ENCODE assay signal across 9 cellular contexts in the genomic region with DNA sequence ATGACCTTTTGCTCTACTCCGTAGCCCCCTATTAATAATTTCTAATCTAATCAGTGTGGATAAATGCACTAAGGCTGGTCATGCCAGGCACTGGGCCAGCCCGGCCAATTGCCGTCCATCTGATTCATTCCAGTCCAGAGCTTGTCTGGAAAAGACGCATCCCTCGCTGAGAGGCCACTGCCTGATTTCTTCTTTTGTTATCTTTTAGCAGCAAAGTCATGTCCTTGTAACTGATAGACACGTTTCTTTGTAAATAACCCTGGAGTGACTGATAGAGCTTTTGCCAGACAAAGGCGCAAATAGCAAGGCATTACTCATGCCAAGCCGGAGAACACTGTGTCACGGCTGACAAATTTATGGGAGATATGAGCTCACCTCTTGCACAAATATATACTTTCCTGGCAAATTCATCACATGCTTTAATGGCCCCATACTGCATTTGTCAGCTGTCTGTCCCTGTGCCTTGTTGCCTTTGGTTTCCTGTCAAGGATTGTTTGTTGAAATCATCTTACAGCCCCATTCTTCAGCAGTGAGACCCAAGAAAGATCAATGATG.
DNase-seq lines count a peak whose midpoint lies in the region; FAIRE-seq and TF ChIP-seq lines count a peak whose summit lies in the region.
"Had no signal": no experiment of that assay in that cellular context is flagged by ENCODE, and none has a peak within 500 bp of the region (broad histone marks: within the 10 kb centered on the region; RNA-seq: fewer than 3 reads in every experiment).

No MANE protein-coding gene starts in this region.

- H3K4me1 Mint-ChIP-seq in astrocyte (ENCODE audit: low read depth, unreplicated experiment) (peaks cover 15% of the 10 kb centered on the region), type B pancreatic cell (ENCODE audit: unreplicated experiment) (peaks cover 20% of the 10 kb centered on the region)

- H3K36me3 Mint-ChIP-seq in astrocyte (ENCODE audit: low read depth, unreplicated experiment) (no peaks in the 10 kb centered on the region), type B pancreatic cell (peaks cover 6% of the 10 kb centered on the region)
- H3K36me3 Mint-ChIP-seq: activated naive CD4-positive, alpha-beta T cell treated with anti-CD3 and anti-CD28 coated beads, Interleukin-2, amount 50 U/mL, for 72 hours had no signal

- H3K9me3 ChIP-seq in astrocyte (ENCODE audit: insufficient read depth, low read depth, low read length), result no peaks in the 10 kb centered on the region

- DNase-seq in NCI-H146 (lab: John Stamatoyannopoulos, UW) (peak; percentile 1), NCI-H146 treated with DMSO at 0.1 percent for 48 hours (lab: John Stamatoyannopoulos, UW; ENCODE audit: unreplicated experiment) (no peak), astrocyte (ENCODE audit: low read depth) (peak; percentile 95), hepatic stellate cell (ENCODE audit: low spot score) (peak; percentile 14), type B pancreatic cell (ENCODE audit: extremely low spot score, unreplicated experiment) (no peak), DMS79 treated with DMSO at 0.1 percent for 48 hours (lab: John Stamatoyannopoulos, UW) (no peak), NCI-H1930 (lab: John Stamatoyannopoulos, UW) (no peak), NCI-H128 (lab: John Stamatoyannopoulos, UW; ENCODE audit: unreplicated experiment) (no peak)

- peak overlapping the region; percentile 24 for H3K4me2 ChIP-seq in astrocyte (ENCODE audit: low read length)

- peak overlapping the region; percentile 35 for H3K27ac Mint-ChIP-seq in astrocyte (ENCODE audit: unreplicated experiment)
- peak overlapping the region; percentile 72 for H3K27ac Mint-ChIP-seq in type B pancreatic cell
- H3K27ac Mint-ChIP-seq: activated naive CD4-positive, alpha-beta T cell treated with anti-CD3 and anti-CD28 coated beads, Interleukin-2, amount 50 U/mL, for 72 hours had no signal

- TF ChIP-seq CTCF in astrocyte (IDR thresholded peaks at IDR 0.05; ENCODE audit: insufficient read depth, low read depth, low read length) (no peak), type B pancreatic cell (conservative IDR thresholded peaks at IDR 0.05) (no peak)

- peak; percentile 90 for FAIRE-seq in astrocyte (lab: Jason Lieb, UNC)

- H3K9ac ChIP-seq in astrocyte (ENCODE audit: low read length), result no peak overlapping the region

- no peak overlapping the region for H2AFZ ChIP-seq in astrocyte (ENCODE audit: low read depth, low read length)

- no peaks in the 10 kb centered on the region for H3K36me3 ChIP-seq in astrocyte (ENCODE audit: insufficient read depth, low read length)

- H3K27me3 ChIP-seq in astrocyte (ENCODE audit: insufficient read depth, low read length), result no peaks in the 10 kb centered on the region

- no peaks in the 10 kb centered on the region for H4K20me1 ChIP-seq in astrocyte (ENCODE audit: insufficient read depth, low read length)

- H3K4me3 ChIP-seq in astrocyte (ENCODE audit: insufficient read depth, low read depth, low read length), result no peak overlapping the region

- H3K4me1 ChIP-seq in astrocyte (ENCODE audit: insufficient read depth, low read length), result peaks cover 16% of the 10 kb centered on the region

- peaks cover 4% of the 10 kb centered on the region for H3K9me3 Mint-ChIP-seq in astrocyte (ENCODE audit: unreplicated experiment)
- peaks cover 14% of the 10 kb centered on the region for H3K9me3 Mint-ChIP-seq in type B pancreatic cell

- H3K27me3 Mint-ChIP-seq in astrocyte (ENCODE audit: low read depth, unreplicated experiment), result no peaks in the 10 kb centered on the region
- H3K27me3 Mint-ChIP-seq in type B pancreatic cell, result peaks cover 25% of the 10 kb centered on the region

- no peaks in the 10 kb centered on the region for H3K79me2 ChIP-seq in astrocyte (ENCODE audit: insufficient read depth, low read length)

- H3K4me3 Mint-ChIP-seq in astrocyte (ENCODE audit: unreplicated experiment) (no peak overlapping the region), type B pancreatic cell (peak overlapping the region; percentile 30)

- H3K27ac ChIP-seq in astrocyte (ENCODE audit: low read depth, low read length), result peak overlapping the region; percentile 22

Comparison
In these comparisons a context has a peak if more than half of its experiments do, and no peak if none do; other contexts are left out.
1. DNase-seq: peak in NCI-H146 (single experiment), astrocyte (single experiment) and hepatic stellate cell (single experiment); none in NCI-H146 treated with DMSO at 0.1 percent for 48 hours (single experiment), type B pancreatic cell (single experiment), DMS79 treated with DMSO at 0.1 percent for 48 hours (single experiment), NCI-H1930 (0 of 2) and NCI-H128 (single experiment).